Comparison of ENCODE assay signal across 17 cellular contexts in the genomic region with DNA sequence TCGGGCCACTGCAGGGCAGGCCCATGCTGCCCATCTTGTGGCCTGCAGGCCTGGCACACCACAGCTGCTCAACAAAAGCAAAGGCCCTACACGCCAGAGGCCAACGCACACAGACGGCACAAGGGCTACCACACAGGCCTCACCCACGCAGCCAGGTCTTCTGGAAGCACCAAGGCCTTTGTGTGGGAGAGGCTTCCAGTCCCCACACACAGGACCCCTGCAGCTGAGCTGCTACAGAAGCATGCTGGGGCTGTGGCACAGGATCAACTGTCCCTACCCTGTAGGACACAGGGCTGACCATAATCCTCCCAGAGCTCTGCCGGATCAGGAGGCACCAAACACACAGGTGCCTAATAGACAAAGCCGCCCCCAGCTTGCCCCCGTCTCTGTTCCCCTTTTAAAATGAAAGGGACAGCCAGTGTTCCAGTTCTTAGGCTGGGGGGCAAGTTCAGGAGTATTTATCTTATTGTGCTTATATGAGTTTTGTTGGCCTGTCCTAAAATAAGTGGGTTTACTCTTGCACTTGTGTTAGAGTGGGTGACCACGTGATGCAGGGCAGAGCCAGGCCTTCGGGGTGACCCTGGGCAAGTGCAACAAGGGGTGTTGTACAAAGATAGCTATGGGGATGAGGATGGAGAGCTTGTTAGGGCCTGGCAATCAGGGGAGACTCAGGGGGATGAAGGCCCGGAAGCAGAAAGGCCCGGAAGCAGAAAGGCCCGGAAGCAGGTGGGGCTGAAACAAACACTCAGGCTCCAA.
"Had no signal": no experiment of that assay in that cellular context is flagged by ENCODE, and none has a peak within 500 bp of the region (broad histone marks: within the 10 kb centered on the region; RNA-seq: fewer than 3 reads in every experiment).

No MANE protein-coding gene starts in this region.

- H3K9me3 Mint-ChIP-seq: activated T-cell treated with anti-CD3 and anti-CD28 coated beads, Interleukin-2, amount 50 U/mL, for 4 hours; effector memory CD8-positive, alpha-beta T cell; naive thymus-derived CD8-positive, alpha-beta T cell; stimulated activated naive CD8-positive, alpha-beta T cell treated with anti-CD3 and anti-CD28 coated beads, Interleukin-15, Interleukin-2, amounts not matched to agents 100 ng/mL and 50 ng/mL, for 24 hours had no signal

- H3K27me3 Mint-ChIP-seq: effector memory CD8-positive, alpha-beta T cell; naive thymus-derived CD8-positive, alpha-beta T cell; stimulated activated naive CD8-positive, alpha-beta T cell treated with anti-CD3 and anti-CD28 coated beads, Interleukin-15, Interleukin-2, amounts not matched to agents 100 ng/mL and 50 ng/mL, for 24 hours had no signal

- DNase-seq: activated CD4-positive, alpha-beta T cell treated with anti-CD3 and anti-CD28 coated beads, Interleukin-2, amount 50 U/mL, for 1 hour; activated CD8-positive, alpha-beta memory T cell treated with anti-CD3 and anti-CD28 coated beads, Interleukin-2, amount 50 U/mL, for 4 hours; activated effector memory CD4-positive, alpha-beta T cell treated with Interleukin-2 at 50 U/mL for 16 hours; activated naive CD4-positive, alpha-beta T cell treated with anti-CD3 and anti-CD28 coated beads, Interleukin-2, amount 50 U/mL, for 16 hours; activated T-cell treated with anti-CD3 and anti-CD28 coated beads, Interleukin-2, amount 50 U/mL, for 4 hours; amniotic stem cell; effector memory CD8-positive, alpha-beta T cell; foreskin fibroblast; left colon; lower lobe of right lung; nucleus accumbens; SW 1271; T-helper 9 cell had no signal

- ATAC-seq: activated T-cell treated with anti-CD3 and anti-CD28 coated beads, Interleukin-2, amount 50 U/mL, for 4 hours; effector memory CD8-positive, alpha-beta T cell; left colon; naive thymus-derived CD8-positive, alpha-beta T cell had no signal

- H3K27ac ChIP-seq: hepatocyte, lower lobe of right lung had no signal

- H3K27ac Mint-ChIP-seq: stimulated activated naive CD8-positive, alpha-beta T cell treated with anti-CD3 and anti-CD28 coated beads, Interleukin-15, Interleukin-2, amounts not matched to agents 100 ng/mL and 50 ng/mL, for 24 hours had no signal

- H3K4me3 Mint-ChIP-seq: activated T-cell treated with anti-CD3 and anti-CD28 coated beads, Interleukin-2, amount 50 U/mL, for 4 hours; effector memory CD8-positive, alpha-beta T cell; naive thymus-derived CD8-positive, alpha-beta T cell; stimulated activated naive CD8-positive, alpha-beta T cell treated with anti-CD3 and anti-CD28 coated beads, Interleukin-15, Interleukin-2, amounts not matched to agents 100 ng/mL and 50 ng/mL, for 24 hours had no signal

- H2AFZ ChIP-seq: hepatocyte had no signal

- H3K9me3 ChIP-seq: lower lobe of right lung, upper lobe of left lung had no signal

- H3K4me2 ChIP-seq: hepatocyte had no signal

- H3K4me3 ChIP-seq: hepatocyte, lower lobe of right lung, upper lobe of left lung had no signal

- H3K27me3 ChIP-seq: hepatocyte, upper lobe of left lung had no signal
